ENCODE assay signal across 22 cellular contexts in the genomic region with DNA sequence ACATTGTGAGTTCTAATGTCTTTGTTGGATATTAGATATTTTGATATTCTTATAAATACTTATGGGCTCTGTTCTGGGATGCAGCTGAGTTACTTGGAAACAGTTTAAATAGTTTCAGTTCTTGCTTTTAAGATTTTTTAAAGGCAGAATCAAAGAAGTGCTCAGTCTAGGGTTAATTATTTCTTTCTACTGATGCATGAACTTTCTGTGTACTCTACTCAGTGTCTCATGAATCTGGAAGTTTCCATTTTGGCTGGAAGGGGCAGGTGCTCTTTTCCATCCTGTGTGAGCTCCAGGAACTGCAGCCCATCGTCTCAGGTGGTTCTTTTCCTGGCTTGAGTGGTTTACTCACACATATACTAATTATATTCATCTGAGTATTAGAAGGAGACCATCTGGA.
DNase-seq lines count a peak whose midpoint lies in the region; ATAC-seq and TF ChIP-seq lines count a peak whose summit lies in the region.
"Had no signal": no experiment of that assay in that cellular context is flagged by ENCODE, and none has a peak within 500 bp of the region (broad histone marks: within the 10 kb centered on the region; RNA-seq: fewer than 3 reads in every experiment).

No MANE protein-coding gene starts in this region.

- H3K27ac ChIP-seq in neural progenitor cell: no peak overlapping the region
- H3K27ac ChIP-seq: cardiac muscle cell, SK-N-MC had no signal

- H3K36me3 ChIP-seq in neural progenitor cell: no peaks in the 10 kb centered on the region
- H3K36me3 ChIP-seq: cardiac muscle cell had no signal

- H3K4me1 ChIP-seq in neural progenitor cell: no peaks in the 10 kb centered on the region

- H3K9ac ChIP-seq in neural progenitor cell: no peak overlapping the region

- no peaks in the 10 kb centered on the region for H3F3A ChIP-seq in neural progenitor cell (ENCODE audit: low read depth)

- intact Hi-C loops in left ventricle myocardium superior (cut with micrococcal nuclease): loop anchor here (2.0 kb wide), 1 partner anchor 1383 kb away; no protein-coding TSS in a partner anchor

- H3K79me2 ChIP-seq in neural progenitor cell (ENCODE audit: low read depth): no peaks in the 10 kb centered on the region

- H3K36me3 Mint-ChIP-seq in neural progenitor cell: no peaks in the 10 kb centered on the region
- H3K36me3 Mint-ChIP-seq: CD8-positive, alpha-beta T cell; memory B cell; stimulated activated memory B cell treated with anti-CD40 and anti-IgM and Interleukin-4, amounts not matched to agents 10 μg/mL and 1 μg/mL and 100 μg/mL, for 72 hours had no signal

- H4K20me1 ChIP-seq in neural progenitor cell (ENCODE audit: low read depth): no peaks in the 10 kb centered on the region

- H2AFZ ChIP-seq in neural progenitor cell (replicated peaks): peak overlapping the region; percentile 47

- DNase-seq in neural progenitor cell (ENCODE audit: low spot score): no peak
- DNase-seq in cortex of kidney (lab: John Stamatoyannopoulos, UW): no peak
- no peak for DNase-seq in left ventricle myocardium superior
- no peak for DNase-seq in NCI-H1417 treated with DMSO at 0.1 percent for 48 hours (lab: John Stamatoyannopoulos, UW)
- DNase-seq: activated CD4-positive, alpha-beta T cell treated with anti-CD3 and anti-CD28 coated beads for 48 hours; activated naive CD4-positive, alpha-beta T cell treated with anti-CD3 and anti-CD28 coated beads for 36 hours; activated T-cell treated with anti-CD3 and anti-CD28 coated beads, Interleukin-2, amount 50 U/mL, for 72 hours; CD8-positive, alpha-beta T cell; DMS79; NCI-H1105 treated with DMSO at 0.1 percent for 48 hours; NCI-H2081; NCI-H446 treated with DMSO at 0.1 percent for 48 hours; RPMI8226; small intestine; T-helper 2 cell had no signal

- H3K4me1 Mint-ChIP-seq in neural progenitor cell: no peaks in the 10 kb centered on the region
- H3K4me1 Mint-ChIP-seq: memory B cell; stimulated activated memory B cell treated with anti-CD40 and anti-IgM and Interleukin-4, amounts not matched to agents 10 μg/mL and 1 μg/mL and 100 μg/mL, for 72 hours had no signal

- H3K9me3 ChIP-seq in neural progenitor cell (ENCODE audit: low read depth): no peaks in the 10 kb centered on the region

- peaks cover 27% of the 10 kb centered on the region for H3K27me3 ChIP-seq in neural progenitor cell
- H3K27me3 ChIP-seq: cardiac muscle cell had no signal

- no peak for TF ChIP-seq CTCF in neural progenitor cell (IDR thresholded peaks at IDR 0.05)

- H3K27ac Mint-ChIP-seq in neural progenitor cell: no peak overlapping the region
- H3K27ac Mint-ChIP-seq: activated naive CD4-positive, alpha-beta T cell treated with anti-CD3 and anti-CD28 coated beads for 36 hours; activated T-cell treated with anti-CD3 and anti-CD28 coated beads, Interleukin-2, amount 50 U/mL, for 72 hours; CD8-positive, alpha-beta T cell; memory B cell; stimulated activated memory B cell treated with anti-CD40 and anti-IgM and Interleukin-4, amounts not matched to agents 10 μg/mL and 1 μg/mL and 100 μg/mL, for 72 hours had no signal

- ATAC-seq in GM18909 (IDR thresholded peaks at IDR 0.05; ENCODE audit: poor library complexity, unreplicated experiment) (peak; percentile 79), GM21423 (IDR thresholded peaks at IDR 0.05; ENCODE audit: unreplicated experiment) (peak; percentile 59), HG03139 (IDR thresholded peaks at IDR 0.05; ENCODE audit: unreplicated experiment) (peak; percentile 63), left ventricle myocardium superior (no peak)
- ATAC-seq: activated T-cell treated with anti-CD3 and anti-CD28 coated beads, Interleukin-2, amount 50 U/mL, for 72 hours; CD8-positive, alpha-beta T cell; stimulated activated memory B cell treated with anti-CD40 and anti-IgM and Interleukin-4, amounts not matched to agents 10 μg/mL and 1 μg/mL and 100 μg/mL, for 72 hours had no signal

- no peaks in the 10 kb centered on the region for H3K27me3 Mint-ChIP-seq in neural progenitor cell (ENCODE audit: insufficient read depth, low read depth)

- no peak overlapping the region for H3K4me3 Mint-ChIP-seq in neural progenitor cell
- H3K4me3 Mint-ChIP-seq: activated naive CD4-positive, alpha-beta T cell treated with anti-CD3 and anti-CD28 coated beads for 36 hours; activated T-cell treated with anti-CD3 and anti-CD28 coated beads, Interleukin-2, amount 50 U/mL, for 72 hours; CD8-positive, alpha-beta T cell; memory B cell; stimulated activated memory B cell treated with anti-CD40 and anti-IgM and Interleukin-4, amounts not matched to agents 10 μg/mL and 1 μg/mL and 100 μg/mL, for 72 hours had no signal

- H3K4me2 ChIP-seq in neural progenitor cell: no peak overlapping the region

- H3K4me3 ChIP-seq in neural progenitor cell: no peak overlapping the region
- H3K4me3 ChIP-seq: cardiac muscle cell, SK-N-MC had no signal

- no peaks in the 10 kb centered on the region for H3K9me3 Mint-ChIP-seq in neural progenitor cell
- H3K9me3 Mint-ChIP-seq: activated naive CD4-positive, alpha-beta T cell treated with anti-CD3 and anti-CD28 coated beads for 36 hours; activated T-cell treated with anti-CD3 and anti-CD28 coated beads, Interleukin-2, amount 50 U/mL, for 72 hours; CD8-positive, alpha-beta T cell; memory B cell; stimulated activated memory B cell treated with anti-CD40 and anti-IgM and Interleukin-4, amounts not matched to agents 10 μg/mL and 1 μg/mL and 100 μg/mL, for 72 hours had no signal
